Comparison of ENCODE assay signal across 9 cellular contexts in genomic region chr1:63266857-63267256, GRCh38. TPM values are rescaled to one million over a fixed set of nuclear protein-coding genes. Genes with fewer than 3 reads are reported as not detected.
"Had no signal": no experiment of that assay in that cellular context is flagged by ENCODE, and none has a peak within 500 bp of the region (broad histone marks: within the 10 kb centered on the region; RNA-seq: fewer than 3 reads in every experiment).

No MANE protein-coding gene starts in this region.

- H3K4me3 ChIP-seq: GM12878 had no signal

- ATAC-seq: GM12878 had no signal

- FAIRE-seq: G401.6, GM12878, GM12891, GM12892, GM18507, GM19239 had no signal

- DNase-seq: GDM1, GF-D8 had no signal

RNA-seq across cellular contexts. Expression of gene FOXD3, which starts 55.5 kb away (rescaled TPM):
- total RNA-seq: G401, GM12878 had no signal
- polyA plus RNA-seq: GM12878 had no signal
